In the genomic region with DNA sequence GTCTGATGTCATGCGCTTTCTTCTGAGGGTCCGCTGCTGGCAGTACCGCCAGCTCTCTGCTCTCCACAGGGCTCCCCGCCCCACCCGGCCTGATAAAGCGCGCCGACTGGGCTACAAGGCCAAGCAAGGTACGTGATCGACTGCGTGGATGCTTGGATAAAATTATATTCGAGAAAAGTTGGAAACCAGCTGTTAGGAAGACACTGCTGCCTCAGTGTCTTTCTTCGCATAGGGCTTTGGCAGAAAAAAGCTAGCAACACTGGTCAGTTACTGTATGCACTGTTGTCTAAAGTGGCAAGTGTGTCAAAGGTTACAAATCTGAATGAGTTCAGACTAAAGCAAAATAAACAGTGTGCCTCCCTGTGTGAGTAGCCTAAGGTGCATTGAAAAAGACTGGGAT, we compare ENCODE assay signal across 8 cellular contexts. TPM values are rescaled to one million over a fixed set of nuclear protein-coding genes. Genes with fewer than 3 reads are reported as not detected.
DNase-seq lines count a peak whose midpoint lies in the region; ATAC-seq and TF ChIP-seq lines count a peak whose summit lies in the region.
"Not testable (repeated sequence)": the region's sequence is repeated elsewhere in the genome, so short reads cannot be mapped to it uniquely, and the experiment has no call there.

No MANE protein-coding gene starts in this region.

- WGBS in right cardiac atrium: under 1% methylated on average over 12 of the region's 13 CpGs
- WGBS in aorta, 2 donors: 0 to 1% methylated on average over 9 to 13 of the region's 13 CpGs

- not testable (repeated sequence) for H3K9me3 Mint-ChIP-seq in activated T-helper 2 cell treated with anti-CD3 and anti-CD28 coated beads, Interferon-gamma antibody, Interleukin-2, Interleukin-4, amounts not matched to agents 10 μg/mL and 5 μg/mL and 100 μg/mL, durations not matched to agents 14 hours and 24 hours and 36 hours; dendritic cell treated with granulocyte-macrophage colony-stimulating factor and Interleukin-4, amounts not matched to agents 40 ng/mL and 50 ng/mL, for 4 days

- POLR2A ChIA-PET in PC-9 (lab: Charles Lee; ENCODE audit: unreplicated experiment): not testable (repeated sequence)

- H3K4me2 ChIP-seq in PC-9: peak overlapping the region; percentile 97

- peak overlapping the region; percentile 92 for H3K27ac Mint-ChIP-seq in activated T-helper 2 cell treated with anti-CD3 and anti-CD28 coated beads, Interferon-gamma antibody, Interleukin-2, Interleukin-4, amounts not matched to agents 10 μg/mL and 5 μg/mL and 100 μg/mL, durations not matched to agents 14 hours and 24 hours and 36 hours
- H3K27ac Mint-ChIP-seq in dendritic cell treated with granulocyte-macrophage colony-stimulating factor and Interleukin-4, amounts not matched to agents 40 ng/mL and 50 ng/mL, for 4 days: peak overlapping the region; percentile 99

- H3K4me1 Mint-ChIP-seq in activated T-helper 2 cell treated with anti-CD3 and anti-CD28 coated beads, Interferon-gamma antibody, Interleukin-2, Interleukin-4, amounts not matched to agents 10 μg/mL and 5 μg/mL and 100 μg/mL, durations not matched to agents 14 hours and 24 hours and 36 hours (ENCODE audit: low read depth): peaks cover 43% of the 10 kb centered on the region
- H3K4me1 Mint-ChIP-seq in dendritic cell treated with granulocyte-macrophage colony-stimulating factor and Interleukin-4, amounts not matched to agents 40 ng/mL and 50 ng/mL, for 4 days (ENCODE audit: low read depth): peaks cover 42% of the 10 kb centered on the region

- peak overlapping the region; percentile 91 for H3K9ac ChIP-seq in mucosa of stomach (ENCODE audit: low read length)

- ATAC-seq in right cardiac atrium; aorta (ENCODE audit: low FRiP score): not testable (repeated sequence)

- H3K36me3 ChIP-seq in PC-9 (ENCODE audit: low read depth): peaks cover 36% of the 10 kb centered on the region
- H3K36me3 ChIP-seq in mucosa of stomach (ENCODE audit: control insufficient read depth, insufficient read depth, low read length); aorta (ENCODE audit: control insufficient read depth in 1 of 2, insufficient read depth in 2 of 2, low read length in 1 of 2): not testable (repeated sequence)

- BruUV-seq in PC-9 (replicated peaks; lab: Mats Ljungman, UMichigan): not testable (repeated sequence)

- DNase-seq in PC-9; activated T-helper 2 cell treated with anti-CD3 and anti-CD28 coated beads, Interferon-gamma antibody, Interleukin-2, Interleukin-4, amounts not matched to agents 10 μg/mL and 5 μg/mL and 100 μg/mL, durations not matched to agents 14 hours and 24 hours and 36 hours (ENCODE audit: low spot score); right cardiac atrium; skeletal muscle cell (ENCODE audit: low read depth); aorta: not testable (repeated sequence)

- H3K9me2 ChIP-seq in PC-9 (ENCODE audit: insufficient read depth): not testable (repeated sequence)

- H3K9me3 ChIP-seq in PC-9 (ENCODE audit: insufficient read depth, low read depth); right cardiac atrium (ENCODE audit: control insufficient read depth, low read length); mucosa of stomach (ENCODE audit: control insufficient read depth, low read length); aorta (ENCODE audit: control insufficient read depth, low read length): not testable (repeated sequence)

- H4K20me1 ChIP-seq in PC-9 (ENCODE audit: insufficient read depth): peaks cover 34% of the 10 kb centered on the region

- H3K4me3 Mint-ChIP-seq in activated T-helper 2 cell treated with anti-CD3 and anti-CD28 coated beads, Interferon-gamma antibody, Interleukin-2, Interleukin-4, amounts not matched to agents 10 μg/mL and 5 μg/mL and 100 μg/mL, durations not matched to agents 14 hours and 24 hours and 36 hours (ENCODE audit: low read depth): peak overlapping the region; percentile 96
- peak overlapping the region; percentile 74 for H3K4me3 Mint-ChIP-seq in dendritic cell treated with granulocyte-macrophage colony-stimulating factor and Interleukin-4, amounts not matched to agents 40 ng/mL and 50 ng/mL, for 4 days

- H3K27me3 ChIP-seq in PC-9 (ENCODE audit: insufficient read depth, low read depth); right cardiac atrium (ENCODE audit: control insufficient read depth, insufficient read depth); mucosa of stomach (ENCODE audit: control insufficient read depth, insufficient read depth, low read length); aorta (ENCODE audit: control insufficient read depth in 1 of 2, insufficient read depth in 2 of 2, low read length in 1 of 2): not testable (repeated sequence)

- H3K36me3 Mint-ChIP-seq in activated T-helper 2 cell treated with anti-CD3 and anti-CD28 coated beads, Interferon-gamma antibody, Interleukin-2, Interleukin-4, amounts not matched to agents 10 μg/mL and 5 μg/mL and 100 μg/mL, durations not matched to agents 14 hours and 24 hours and 36 hours (ENCODE audit: low read depth): peaks cover 49% of the 10 kb centered on the region
- H3K36me3 Mint-ChIP-seq in dendritic cell treated with granulocyte-macrophage colony-stimulating factor and Interleukin-4, amounts not matched to agents 40 ng/mL and 50 ng/mL, for 4 days (ENCODE audit: low read depth): peaks cover 62% of the 10 kb centered on the region

- peaks cover 52% of the 10 kb centered on the region for H3K4me1 ChIP-seq in PC-9 (replicated peaks; ENCODE audit: insufficient read depth)
- H3K4me1 ChIP-seq in right cardiac atrium (ENCODE audit: control insufficient read depth, insufficient read depth, low read length); aorta (ENCODE audit: control insufficient read depth in 1 of 2, insufficient read depth in 2 of 2, low read length in 2 of 2): not testable (repeated sequence)
- peaks cover 17% of the 10 kb centered on the region for H3K4me1 ChIP-seq in mucosa of stomach (ENCODE audit: control insufficient read depth, insufficient read depth, low read length)

- H3F3A ChIP-seq in PC-9 (ENCODE audit: insufficient read depth, low read depth): peaks cover 57% of the 10 kb centered on the region

- intact Hi-C loops in PC-9 (cut with micrococcal nuclease; ENCODE audit: unreplicated experiment) (loop anchor here (1.0 to 10.0 kb wide), 3 partner anchors 27 to 317 kb away; a partner anchor contains a TSS), aorta (cut with DNase I) (loop anchor here in 1 of 2 donors (1.0 kb wide), 1 partner anchor 27 kb away; a partner anchor contains a TSS)
- intact Hi-C loops in activated T-helper 2 cell treated with anti-CD3 and anti-CD28 coated beads, Interferon-gamma antibody, Interleukin-2, Interleukin-4, amounts not matched to agents 10 μg/mL and 5 μg/mL and 100 μg/mL, durations not matched to agents 14 hours and 24 hours and 36 hours (cut with micrococcal nuclease): loop anchor here (1.0 to 2.0 kb wide), 3 partner anchors 27 to 1747 kb away; a partner anchor contains a TSS
- intact Hi-C loops in dendritic cell treated with granulocyte-macrophage colony-stimulating factor and Interleukin-4, amounts not matched to agents 40 ng/mL and 50 ng/mL, for 4 days (cut with micrococcal nuclease): loop anchor here (1.0 kb wide), 1 partner anchor 27 kb away; a partner anchor contains a TSS
- intact Hi-C loops in right cardiac atrium (cut with DNase I): not testable (repeated sequence)

- H3K79me2 ChIP-seq in PC-9 (ENCODE audit: low read depth): peaks cover 76% of the 10 kb centered on the region

- CTCF ChIA-PET in PC-9 (lab: Charles Lee): not testable (repeated sequence)

- H3K27ac ChIP-seq in PC-9 (peak overlapping the region; percentile 84), right cardiac atrium (ENCODE audit: low read length) (peak overlapping the region; percentile 50), aorta (ENCODE audit: low read depth in 1 of 2, low read length in 2 of 2) (peak overlapping the region; percentile 4 to 65)

- H2AFZ ChIP-seq in PC-9: not testable (repeated sequence)

- TF ChIP-seq CTCF in GM12875 (IDR thresholded peaks at IDR 0.05; ENCODE audit: borderline replicate concordance, insufficient read depth, low read depth, low read length); PC-9 (conservative IDR thresholded peaks at IDR 0.05): not testable (repeated sequence)

- H3K4me3 ChIP-seq in GM12875 (ENCODE audit: low read depth, low read length) (peak overlapping the region; percentile 88), PC-9 (peak overlapping the region; percentile 91), right cardiac atrium (ENCODE audit: low read length) (peak overlapping the region; percentile 72), mucosa of stomach (ENCODE audit: low read length) (peak overlapping the region; percentile 87), skeletal muscle cell (ENCODE audit: low read depth, low read length) (peak overlapping the region; percentile 90), aorta (ENCODE audit: low read length in 2 of 2) (peak overlapping the region; percentile 55 to 65)

- peaks cover 16% of the 10 kb centered on the region for H3K27me3 Mint-ChIP-seq in activated T-helper 2 cell treated with anti-CD3 and anti-CD28 coated beads, Interferon-gamma antibody, Interleukin-2, Interleukin-4, amounts not matched to agents 10 μg/mL and 5 μg/mL and 100 μg/mL, durations not matched to agents 14 hours and 24 hours and 36 hours (ENCODE audit: low read depth)
- H3K27me3 Mint-ChIP-seq in dendritic cell treated with granulocyte-macrophage colony-stimulating factor and Interleukin-4, amounts not matched to agents 40 ng/mL and 50 ng/mL, for 4 days: not testable (repeated sequence)

RNA-seq across cellular contexts. Expression of a gene that starts 1.0 kb away (rescaled TPM):
- total RNA-seq in PC-9 (2021) (1,784 and 1,876 TPM in 2 replicates), right cardiac atrium (1,000 to 10,000 TPM; 1,027 to 1,202 (median 1,105) TPM), aorta (1,000 to 10,000 TPM; 1,314 to 1,433 TPM)
- 1,859 and 1,865 TPM in 2 replicates for total RNA-seq in activated T-helper 2 cell treated with anti-CD3 and anti-CD28 coated beads, Interferon-gamma antibody, Interleukin-2, Interleukin-4, amounts not matched to agents 10 μg/mL and 5 μg/mL and 100 μg/mL, durations not matched to agents 14 hours and 24 hours and 36 hours
- polyA plus RNA-seq in right cardiac atrium (1,547 TPM), aorta (1,000 to 10,000 TPM; 3,412 to 5,106 TPM)

RNA-seq across cellular contexts. Expression of a gene that starts 1.1 kb away (rescaled TPM):
- total RNA-seq in PC-9 (2021) (8.6 and 12.6 TPM in 2 replicates), right cardiac atrium (10 to 100 TPM; 17.2 to 19.1 (median 17.6) TPM), aorta (10 to 100 TPM; 10.9 to 11.9 TPM)
- 2.3 TPM in 2 replicates for total RNA-seq in activated T-helper 2 cell treated with anti-CD3 and anti-CD28 coated beads, Interferon-gamma antibody, Interleukin-2, Interleukin-4, amounts not matched to agents 10 μg/mL and 5 μg/mL and 100 μg/mL, durations not matched to agents 14 hours and 24 hours and 36 hours
- polyA plus RNA-seq in right cardiac atrium (15.1 TPM), aorta (10 to 100 TPM; 14.8 to 17.8 TPM)

RNA-seq across cellular contexts. Expression of a gene that starts 27.2 kb away (rescaled TPM):
- total RNA-seq in PC-9 (2021) (53.9 and 66.0 TPM in 2 replicates), right cardiac atrium (10 to 100 TPM; 23.9 to 54.7 (median 37.1) TPM), aorta (10 to 100 TPM; 26.9 to 61.1 TPM)
- total RNA-seq in activated T-helper 2 cell treated with anti-CD3 and anti-CD28 coated beads, Interferon-gamma antibody, Interleukin-2, Interleukin-4, amounts not matched to agents 10 μg/mL and 5 μg/mL and 100 μg/mL, durations not matched to agents 14 hours and 24 hours and 36 hours: 2.5 and 3.3 TPM in 2 replicates
- polyA plus RNA-seq in right cardiac atrium (11.9 TPM), aorta (10 to 100 TPM; 16.3 to 18.4 TPM)
